In the genomic region with DNA sequence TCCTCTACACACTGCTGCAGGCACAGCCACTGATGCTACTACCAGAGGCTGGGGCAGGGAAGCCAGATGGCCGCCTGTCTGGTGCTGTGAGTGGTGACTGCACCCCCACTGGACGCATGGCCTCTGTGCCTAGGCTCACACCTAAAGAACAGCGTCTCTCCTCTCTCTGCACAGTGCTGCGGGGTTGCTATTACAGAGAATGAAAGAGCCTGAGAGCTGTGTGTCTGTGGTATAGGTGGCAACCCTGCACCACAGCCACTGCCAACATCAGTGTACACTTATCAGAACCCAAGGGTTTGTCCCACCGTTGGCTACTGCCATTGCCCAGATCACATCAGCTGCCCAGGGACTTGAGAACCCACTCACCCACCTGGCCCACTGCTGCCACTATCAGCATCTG, we compare ENCODE assay signal across 16 cellular contexts. TPM values are rescaled to one million over a fixed set of nuclear protein-coding genes. Genes with fewer than 3 reads are reported as not detected.
A peak's percentile ranks its signal among the peaks of the same experiment; 100 is the strongest.
DNase-seq lines count a peak whose midpoint lies in the region; ATAC-seq lines count a peak whose summit lies in the region.
"Had no signal": no experiment of that assay in that cellular context is flagged by ENCODE, and none has a peak within 500 bp of the region (broad histone marks: within the 10 kb centered on the region; RNA-seq: fewer than 3 reads in every experiment).

No MANE protein-coding gene starts in this region.

- peak overlapping the region; percentile 45 for H2BK120ac ChIP-seq in mesenchymal stem cell (ENCODE audit: low read depth, low read length)

- over 99% methylated on average over 3 of the region's 5 CpGs for WGBS in mesenchymal stem cell

- H3K9ac ChIP-seq in mesenchymal stem cell (ENCODE audit: low read length): no peak overlapping the region
- H3K9ac ChIP-seq: BLaER1 had no signal

- H2BK12ac ChIP-seq in mesenchymal stem cell (ENCODE audit: low read length in 2 of 2): peak overlapping the region; percentile 12 to 88

- peaks cover 3% of the 10 kb centered on the region for H3K4me1 ChIP-seq in mesenchymal stem cell (ENCODE audit: control insufficient read depth, insufficient read depth, low read depth, low read length)

- peaks cover 7% of the 10 kb centered on the region for H3K36me3 Mint-ChIP-seq in activated naive CD4-positive, alpha-beta T cell treated with anti-CD3 and anti-CD28 coated beads, Interleukin-2, amount 50 U/mL, for 24 hours
- H3K36me3 Mint-ChIP-seq in stimulated activated memory B cell treated with anti-CD40 and anti-IgM and Interleukin-4, amounts not matched to agents 10 μg/mL and 1 μg/mL and 100 μg/mL, for 72 hours: no peaks in the 10 kb centered on the region

- peaks cover 76% of the 10 kb centered on the region for H3K4me1 Mint-ChIP-seq in activated naive CD4-positive, alpha-beta T cell treated with anti-CD3 and anti-CD28 coated beads, Interleukin-2, amount 50 U/mL, for 24 hours
- H3K4me1 Mint-ChIP-seq in stimulated activated memory B cell treated with anti-CD40 and anti-IgM and Interleukin-4, amounts not matched to agents 10 μg/mL and 1 μg/mL and 100 μg/mL, for 72 hours: peaks cover 36% of the 10 kb centered on the region

- H3K27ac Mint-ChIP-seq in activated naive CD4-positive, alpha-beta T cell treated with anti-CD3 and anti-CD28 coated beads, Interleukin-2, amount 50 U/mL, for 24 hours: peak overlapping the region; percentile 68
- peak overlapping the region; percentile 83 for H3K27ac Mint-ChIP-seq in stimulated activated memory B cell treated with anti-CD40 and anti-IgM and Interleukin-4, amounts not matched to agents 10 μg/mL and 1 μg/mL and 100 μg/mL, for 72 hours
- H3K27ac Mint-ChIP-seq: CD4-positive, alpha-beta T cell; HFFc6 had no signal

- no peak overlapping the region for H2AK5ac ChIP-seq in mesenchymal stem cell (ENCODE audit: low read length, severe bottlenecking)

- H3K36me3 ChIP-seq in mesenchymal stem cell (ENCODE audit: control insufficient read depth in 1 of 2, insufficient read depth in 2 of 2, low read depth in 1 of 2, low read length in 2 of 2) (no peaks in the 10 kb centered on the region), H7 (replicated peaks; ENCODE audit: control insufficient read depth, insufficient read depth, low read length) (no peaks in the 10 kb centered on the region)
- H3K36me3 ChIP-seq: BLaER1 had no signal

- peak overlapping the region; percentile 73 for H4K91ac ChIP-seq in mesenchymal stem cell (ENCODE audit: low read length)

- H3K79me1 ChIP-seq in mesenchymal stem cell (replicated peaks; ENCODE audit: low read length, poor library complexity, severe bottlenecking): no peaks in the 10 kb centered on the region

- H3K9me3 Mint-ChIP-seq in activated naive CD4-positive, alpha-beta T cell treated with anti-CD3 and anti-CD28 coated beads, Interleukin-2, amount 50 U/mL, for 24 hours: peaks cover 6% of the 10 kb centered on the region
- peaks cover 2% of the 10 kb centered on the region for H3K9me3 Mint-ChIP-seq in stimulated activated memory B cell treated with anti-CD40 and anti-IgM and Interleukin-4, amounts not matched to agents 10 μg/mL and 1 μg/mL and 100 μg/mL, for 72 hours

- H3K27me3 Mint-ChIP-seq in activated naive CD4-positive, alpha-beta T cell treated with anti-CD3 and anti-CD28 coated beads, Interleukin-2, amount 50 U/mL, for 24 hours: no peaks in the 10 kb centered on the region
- no peaks in the 10 kb centered on the region for H3K27me3 Mint-ChIP-seq in stimulated activated memory B cell treated with anti-CD40 and anti-IgM and Interleukin-4, amounts not matched to agents 10 μg/mL and 1 μg/mL and 100 μg/mL, for 72 hours
- H3K27me3 Mint-ChIP-seq: CD4-positive, alpha-beta T cell had no signal

- H3K27ac ChIP-seq in mesenchymal stem cell (ENCODE audit: low read length, poor library complexity, severe bottlenecking): no peak overlapping the region
- H3K27ac ChIP-seq: BLaER1 had no signal

- no peak overlapping the region for H2AFZ ChIP-seq in mesenchymal stem cell (ENCODE audit: low read depth, low read length)

- no peaks in the 10 kb centered on the region for H3K9me3 ChIP-seq in mesenchymal stem cell (ENCODE audit: control insufficient read depth, low read length)

- H4K8ac ChIP-seq in mesenchymal stem cell (ENCODE audit: low read length): peak overlapping the region; percentile 85

- H3K4me2 ChIP-seq in mesenchymal stem cell (ENCODE audit: low read length, poor library complexity, severe bottlenecking): no peak overlapping the region
- H3K4me2 ChIP-seq: BLaER1 had no signal

- no peak overlapping the region for H3K23ac ChIP-seq in mesenchymal stem cell (ENCODE audit: low read length in 2 of 2)

- no peaks in the 10 kb centered on the region for H3K27me3 ChIP-seq in mesenchymal stem cell (ENCODE audit: control insufficient read depth in 1 of 2, insufficient read depth in 1 of 2, low read length in 2 of 2)
- no peaks in the 10 kb centered on the region for H3K27me3 ChIP-seq in H7 (ENCODE audit: control insufficient read depth, insufficient read depth, low read length)
- H3K27me3 ChIP-seq: BLaER1 had no signal

- H3K4me3 Mint-ChIP-seq in activated naive CD4-positive, alpha-beta T cell treated with anti-CD3 and anti-CD28 coated beads, Interleukin-2, amount 50 U/mL, for 24 hours: no peak overlapping the region
- no peak overlapping the region for H3K4me3 Mint-ChIP-seq in stimulated activated memory B cell treated with anti-CD40 and anti-IgM and Interleukin-4, amounts not matched to agents 10 μg/mL and 1 μg/mL and 100 μg/mL, for 72 hours
- H3K4me3 Mint-ChIP-seq: CD4-positive, alpha-beta T cell; HFFc6 had no signal

- H3K4ac ChIP-seq in mesenchymal stem cell (ENCODE audit: low read depth in 1 of 2, low read length in 2 of 2): peak overlapping the region in 1 of 2 experiments; percentile 76

- H2BK15ac ChIP-seq in mesenchymal stem cell (ENCODE audit: low read depth, poor library complexity, severe bottlenecking): peak overlapping the region; percentile 30

- peak overlapping the region in 1 of 2 experiments; percentile 23 for H3K18ac ChIP-seq in mesenchymal stem cell (ENCODE audit: low read depth in 1 of 2, low read length in 2 of 2)

- H2BK5ac ChIP-seq in mesenchymal stem cell (ENCODE audit: low read depth, low read length, poor library complexity, severe bottlenecking): no peak overlapping the region

- no peak overlapping the region for H3K4me3 ChIP-seq in mesenchymal stem cell (ENCODE audit: insufficient read depth in 1 of 2, low read depth in 1 of 2, low read length in 2 of 2)
- no peak overlapping the region for H3K4me3 ChIP-seq in H7 (ENCODE audit: insufficient read depth, low read depth, low read length)
- H3K4me3 ChIP-seq: BLaER1 had no signal

- H3K14ac ChIP-seq in mesenchymal stem cell (ENCODE audit: low read length in 2 of 2): no peak overlapping the region

- ATAC-seq in stimulated activated memory B cell treated with anti-CD40 and anti-IgM and Interleukin-4, amounts not matched to agents 10 μg/mL and 1 μg/mL and 100 μg/mL, for 72 hours: no peak

- DNase-seq in activated naive CD4-positive, alpha-beta T cell (lab: John Stamatoyannopoulos, UW): no peak
- DNase-seq in mesenchymal stem cell: no peak
- no peak for DNase-seq in H7
- no peak for DNase-seq in NK-92 (lab: John Stamatoyannopoulos, UW; ENCODE audit: unreplicated experiment)
- no peak for DNase-seq in NCI-H345 (lab: John Stamatoyannopoulos, UW)
- DNase-seq: 8988T; AML-193; Calu3; CD4-positive, alpha-beta T cell; DMS 273 treated with DMSO at 0.1 percent for 48 hours; GOT3; HCEC 1CT; HFFc6 had no signal

RNA-seq across cellular contexts. Expression of a gene that starts 4.1 kb away (rescaled TPM):
- 4.6 TPM for polyA plus RNA-seq in mesenchymal stem cell (2013, experiment 1 of 2)
- polyA plus RNA-seq in mesenchymal stem cell (2013, experiment 2 of 2): 4.7 TPM
- 0.18 and 0.45 TPM in 2 replicates for total RNA-seq in H7 (2014; rRNA removed; shearing (Covaris generic))

RNA-seq across cellular contexts. Expression of a gene that starts 30.0 kb away (rescaled TPM):
- 29.1 TPM for polyA plus RNA-seq in mesenchymal stem cell (2013, experiment 1 of 2)
- polyA plus RNA-seq in mesenchymal stem cell (2013, experiment 2 of 2): 30.3 TPM
- total RNA-seq in H7 (2014; rRNA removed; shearing (Covaris generic)): 0.22 and 0.45 TPM in 2 replicates

RNA-seq across cellular contexts. Expression of a gene that starts 46.2 kb away (rescaled TPM):
- polyA plus RNA-seq in mesenchymal stem cell (2013, experiment 1 of 2): 180 TPM
- 188 TPM for polyA plus RNA-seq in mesenchymal stem cell (2013, experiment 2 of 2)
- total RNA-seq in H7 (2014; rRNA removed; shearing (Covaris generic)): 10.1 and 14.9 TPM in 2 replicates
